29 cellular contexts compared by ENCODE assay signal in genomic region chr7:156677655-156678054, GRCh38. TPM values are rescaled to one million over a fixed set of nuclear protein-coding genes. Genes with fewer than 3 reads are reported as not detected.
"Had no signal": no experiment of that assay in that cellular context is flagged by ENCODE, and none has a peak within 500 bp of the region (broad histone marks: within the 10 kb centered on the region; RNA-seq: fewer than 3 reads in every experiment).

No MANE protein-coding gene starts in this region.

- H3K36me3 Mint-ChIP-seq: natural killer cell treated with Interleukin-12 subunit alpha and Interleukin-12 subunit beta and Interleukin-15 and Interleukin-18, amount 100 ng/mL, for 72 hours had no signal

- H3K4me1 ChIP-seq: parathyroid adenoma, psoas muscle, spleen, stomach, thyroid gland, tibial nerve, upper lobe of left lung, vagina had no signal

- H3K4me1 Mint-ChIP-seq: stimulated activated naive B cell treated with anti-CD40 and anti-IgM and Interleukin-4, amounts not matched to agents 10 μg/mL and 1 μg/mL and 100 μg/mL, for 72 hours had no signal

- H3K9ac ChIP-seq: neural progenitor cell, parathyroid adenoma had no signal

- H3K36me3 ChIP-seq: neural progenitor cell, ovary had no signal

- DNase-seq: naive thymus-derived CD4-positive, alpha-beta T cell; occipital lobe; ovary; psoas muscle; right cardiac atrium; stimulated activated CD4-positive, alpha-beta T cell treated with anti-CD3 and anti-CD28 coated beads, Interleukin-12 subunit alpha, Interleukin-12 subunit beta, amount 100 ng/mL, for 4 hours; stimulated activated CD4-positive, alpha-beta T cell treated with anti-CD3 and anti-CD28 coated beads, Interleukin-1b, Interleukin-23, amount 100 ng/mL, for 48 hours; stimulated activated CD4-positive, alpha-beta T cell treated with anti-CD3 and anti-CD28 coated beads, Interleukin-4, amount 100 ng/mL, for 1 hour; stimulated activated CD4-positive, alpha-beta T cell treated with anti-CD3 and anti-CD28 coated beads, Interleukin-4, amount 100 ng/mL, for 4 hours; stimulated activated CD8-positive, alpha-beta memory T cell treated with anti-CD3 and anti-CD28 coated beads, Interleukin-4, amount 100 ng/mL, for 48 hours; stimulated activated naive B cell treated with anti-CD40 and anti-IgM and Interleukin-4, amounts not matched to agents 10 μg/mL and 1 μg/mL and 100 μg/mL, for 72 hours; stimulated activated naive CD4-positive, alpha-beta T cell treated with Interleukin-2 at 50 U/mL for 16 hours; stomach; thyroid gland; trophoblast cell; upper lobe of left lung had no signal

- FAIRE-seq: urothelium cell line had no signal

- H3K27ac ChIP-seq: neural progenitor cell, ovary, parathyroid adenoma, psoas muscle, skin epidermis, spleen, stomach, thoracic aorta, thyroid gland, tibial nerve, upper lobe of left lung, vagina had no signal

- H3K27me3 ChIP-seq: neural progenitor cell, ovary, spleen, stomach, thyroid gland, tibial nerve, upper lobe of left lung, vagina had no signal

- H3K4me3 Mint-ChIP-seq: naive thymus-derived CD4-positive, alpha-beta T cell; natural killer cell treated with Interleukin-12 subunit alpha and Interleukin-12 subunit beta and Interleukin-15 and Interleukin-18, amount 100 ng/mL, for 72 hours; neural progenitor cell; stimulated activated naive B cell treated with anti-CD40 and anti-IgM and Interleukin-4, amounts not matched to agents 10 μg/mL and 1 μg/mL and 100 μg/mL, for 72 hours; stimulated activated naive CD8-positive, alpha-beta T cell treated with anti-CD3 and anti-CD28 coated beads, Interleukin-15, Interleukin-2, amounts not matched to agents 100 ng/mL and 50 ng/mL, for 24 hours had no signal

- H3K9me3 Mint-ChIP-seq: naive thymus-derived CD4-positive, alpha-beta T cell; natural killer cell treated with Interleukin-12 subunit alpha and Interleukin-12 subunit beta and Interleukin-15 and Interleukin-18, amount 100 ng/mL, for 72 hours; neural progenitor cell; stimulated activated naive B cell treated with anti-CD40 and anti-IgM and Interleukin-4, amounts not matched to agents 10 μg/mL and 1 μg/mL and 100 μg/mL, for 72 hours; stimulated activated naive CD8-positive, alpha-beta T cell treated with anti-CD3 and anti-CD28 coated beads, Interleukin-15, Interleukin-2, amounts not matched to agents 100 ng/mL and 50 ng/mL, for 24 hours had no signal

- H2AFZ ChIP-seq: neural progenitor cell, parathyroid adenoma had no signal

- H3K4me2 ChIP-seq: neural progenitor cell, smooth muscle cell had no signal

- H3K27ac Mint-ChIP-seq: naive thymus-derived CD4-positive, alpha-beta T cell; natural killer cell treated with Interleukin-12 subunit alpha and Interleukin-12 subunit beta and Interleukin-15 and Interleukin-18, amount 100 ng/mL, for 72 hours; neural progenitor cell; progenitor cell of endocrine pancreas; stimulated activated naive B cell treated with anti-CD40 and anti-IgM and Interleukin-4, amounts not matched to agents 10 μg/mL and 1 μg/mL and 100 μg/mL, for 72 hours; stimulated activated naive CD8-positive, alpha-beta T cell treated with anti-CD3 and anti-CD28 coated beads, Interleukin-15, Interleukin-2, amounts not matched to agents 100 ng/mL and 50 ng/mL, for 24 hours had no signal

- H3K79me2 ChIP-seq: parathyroid adenoma had no signal

- ATAC-seq: naive thymus-derived CD4-positive, alpha-beta T cell; natural killer cell treated with Interleukin-12 subunit alpha and Interleukin-12 subunit beta and Interleukin-15 and Interleukin-18, amount 100 ng/mL, for 72 hours; psoas muscle; right cardiac atrium; sciatic nerve; stimulated activated naive B cell treated with anti-CD40 and anti-IgM and Interleukin-4, amounts not matched to agents 10 μg/mL and 1 μg/mL and 100 μg/mL, for 72 hours had no signal

- H3K4me3 ChIP-seq: neural progenitor cell, ovary, psoas muscle, skin epidermis, smooth muscle cell, spleen, stomach, thoracic aorta, thyroid gland, tibial nerve, upper lobe of left lung, vagina had no signal

- H3K27me3 Mint-ChIP-seq: naive thymus-derived CD4-positive, alpha-beta T cell; natural killer cell treated with Interleukin-12 subunit alpha and Interleukin-12 subunit beta and Interleukin-15 and Interleukin-18, amount 100 ng/mL, for 72 hours; progenitor cell of endocrine pancreas; stimulated activated naive B cell treated with anti-CD40 and anti-IgM and Interleukin-4, amounts not matched to agents 10 μg/mL and 1 μg/mL and 100 μg/mL, for 72 hours; stimulated activated naive CD8-positive, alpha-beta T cell treated with anti-CD3 and anti-CD28 coated beads, Interleukin-15, Interleukin-2, amounts not matched to agents 100 ng/mL and 50 ng/mL, for 24 hours had no signal

- H3K9me3 ChIP-seq: ovary, psoas muscle, spleen, stomach, thoracic aorta, thyroid gland, tibial nerve, upper lobe of left lung, vagina had no signal

RNA-seq across cellular contexts. Expression of gene RNF32, which starts 37.1 kb away (rescaled TPM):
- total RNA-seq: natural killer cell treated with Interleukin-12 subunit alpha and Interleukin-12 subunit beta and Interleukin-15 and Interleukin-18, amount 100 ng/mL, for 72 hours; thoracic aorta; vagina had no signal
